Comparison of ENCODE assay signal across 9 cellular contexts in genomic region chr14:100900837-100901390, GRCh38.
A peak's percentile ranks its signal among the peaks of the same experiment; 100 is the strongest.
DNase-seq lines count a peak whose midpoint lies in the region; ATAC-seq and TF ChIP-seq lines count a peak whose summit lies in the region.
"Had no signal": no experiment of that assay in that cellular context is flagged by ENCODE, and none has a peak within 500 bp of the region (broad histone marks: within the 10 kb centered on the region; RNA-seq: fewer than 3 reads in every experiment).

No MANE protein-coding gene starts in this region.

- H3K4me3 Mint-ChIP-seq in nephron progenitor cell, result peak overlapping the region; percentile 69

- DNase-seq in activated T-cell treated with anti-CD3 and anti-CD28 coated beads for 48 hours (ENCODE audit: low read depth) (peak; percentile 21), activated T-cell treated with anti-CD3 and anti-CD28 coated beads for 4 hours (no peak), NCI-H2171 (lab: John Stamatoyannopoulos, UW) (peak; percentile 31), choroid plexus epithelial cell (ENCODE audit: low read depth) (peak; percentile 22), nephron progenitor cell (peak; percentile 78), MV-4-11 (lab: John Stamatoyannopoulos, UW) (no peak)

- H3K36me3 Mint-ChIP-seq in nephron progenitor cell (ENCODE audit: low read depth), result no peaks in the 10 kb centered on the region

- TF ChIP-seq CTCF in choroid plexus epithelial cell (conservative IDR thresholded peaks at IDR 0.05; ENCODE audit: low read depth, low read length) (peak; percentile 48), nephron progenitor cell (IDR thresholded peaks at IDR 0.05) (peak; percentile 28)

- no peak overlapping the region for H3K4me3 ChIP-seq in choroid plexus epithelial cell (ENCODE audit: low read depth, low read length)
- H3K4me3 ChIP-seq: skin epidermis had no signal

- ATAC-seq in GM18858 (IDR thresholded peaks at IDR 0.05; ENCODE audit: unreplicated experiment) (no peak), HG03460 (IDR thresholded peaks at IDR 0.05; ENCODE audit: unreplicated experiment) (no peak)

- H3K4me1 Mint-ChIP-seq in nephron progenitor cell, result peaks cover 91% of the 10 kb centered on the region

- peaks cover 3% of the 10 kb centered on the region for H3K9me3 Mint-ChIP-seq in nephron progenitor cell

- peak overlapping the region; percentile 51 for H3K27ac Mint-ChIP-seq in nephron progenitor cell

- peaks cover 50% of the 10 kb centered on the region for H3K27me3 Mint-ChIP-seq in nephron progenitor cell (ENCODE audit: low read depth, poor library complexity)

Comparison
In these comparisons a context has a peak if more than half of its experiments do, and no peak if none do; other contexts are left out.
1. DNase-seq: peak in activated T-cell treated with anti-CD3 and anti-CD28 coated beads for 48 hours (single experiment), NCI-H2171 (single experiment), choroid plexus epithelial cell (single experiment) and nephron progenitor cell (single experiment); none in activated T-cell treated with anti-CD3 and anti-CD28 coated beads for 4 hours (single experiment) and MV-4-11 (single experiment).